In genomic region chr22:40196628-40197027, GRCh38 we compare ENCODE assay signal across 8 cellular contexts. TPM values are rescaled to one million over a fixed set of nuclear protein-coding genes. Genes with fewer than 3 reads are reported as not detected.
A peak's percentile ranks its signal among the peaks of the same experiment; 100 is the strongest.
DNase-seq lines count a peak whose midpoint lies in the region; ATAC-seq, FAIRE-seq and TF ChIP-seq lines count a peak whose summit lies in the region.

No MANE protein-coding gene starts in this region.

- H3K9me3 ChIP-seq in H1 (ENCODE audit: insufficient read depth in 2 of 2, low read depth in 1 of 2, low read length in 1 of 2): no peaks in the 10 kb centered on the region

- H2BK120ac ChIP-seq in H1 (replicated peaks; ENCODE audit: low read depth, low read length): no peak overlapping the region

- CTCF ChIA-PET in H1 (lab: Charles Lee; ENCODE audit: partially characterized antibody): interaction anchor here (0.6 to 1.0 kb wide), 2 partner anchors 14 to 272 kb away, joined by 3 read pairs; no protein-coding TSS in a partner anchor

- H3K36me3 ChIP-seq in H1 (ENCODE audit: control insufficient read depth in 2 of 4, insufficient read depth in 4 of 4, low read length in 3 of 4): no peaks in the 10 kb centered on the region

- H4K5ac ChIP-seq in H1 (ENCODE audit: insufficient read length, low read depth, low read length): no peak overlapping the region

- POLR2A ChIA-PET in H1 (lab: Charles Lee; ENCODE audit: partially characterized antibody): interaction anchor here (0.6 to 11.8 kb wide), 7 partner anchors 11 to 112 kb away, joined by 3 to 224 read pairs (median 3); partner anchors contain the start of gene TNRC6B

- no peak overlapping the region for H4K91ac ChIP-seq in H1 (replicated peaks; ENCODE audit: insufficient read length, low read length)

- H3K27ac ChIP-seq in H1 (ENCODE audit: low read depth, low read length): no peak overlapping the region

- no peak overlapping the region for H3K14ac ChIP-seq in H1 (ENCODE audit: insufficient read length)

- H4K8ac ChIP-seq in H1 (ENCODE audit: extremely low read depth, insufficient read depth, low read length): no peak overlapping the region

- H3K18ac ChIP-seq in H1 (ENCODE audit: extremely low read depth, low read length): no peak overlapping the region

- H3K9ac ChIP-seq in H1 (replicated peaks in 1 of 4; ENCODE audit: extremely low read depth in 1 of 4, low read depth in 3 of 4, low read length in 3 of 4): no peak overlapping the region

- peaks cover 26 to 53% (median 31%) of the 10 kb centered on the region in 4 experiments for H3K4me1 ChIP-seq in H1 (replicated peaks in 1 of 4; ENCODE audit: control insufficient read depth in 3 of 4, insufficient read depth in 4 of 4, low read length in 3 of 4)

- H3K56ac ChIP-seq in H1 (replicated peaks; ENCODE audit: insufficient read length, low read depth, low read length): no peak overlapping the region

- no peaks in the 10 kb centered on the region for H3K27me3 ChIP-seq in H1 (replicated peaks in 1 of 4; ENCODE audit: control insufficient read depth in 3 of 4, extremely low read depth in 1 of 4, insufficient read depth in 3 of 4, low read length in 3 of 4)

- H2BK5ac ChIP-seq in H1 (ENCODE audit: low read depth, low read length): 0 out of 2 replicates have a peak overlapping the region, but pooled peaks have one; percentile 1

- TF ChIP-seq RAD21 in H1 (IDR thresholded peaks at IDR 0.05 in 1 of 2, conservative IDR thresholded peaks at IDR 0.05 in 1 of 2; ENCODE audit: low read depth in 2 of 2, low read length in 2 of 2): no peak

- H2AFZ ChIP-seq in H1 (ENCODE audit: low read length): no peak overlapping the region

- TF ChIP-seq EP300 in H1 (IDR thresholded peaks at IDR 0.05; ENCODE audit: borderline replicate concordance in 1 of 2, low read depth in 2 of 2, low read length in 2 of 2): no peak

- H3K4me3 ChIP-seq in H1 (ENCODE audit: extremely low read depth in 1 of 4, insufficient read depth in 2 of 4, low read depth in 3 of 4, low read length in 4 of 4): no peak overlapping the region

- no peak overlapping the region for H3K23ac ChIP-seq in H1 (ENCODE audit: insufficient read length)

- no peak overlapping the region; the same call in 1 of the 2 replicates for H2BK20ac ChIP-seq in H1 (ENCODE audit: low read length)

- no peak overlapping the region for H2BK15ac ChIP-seq in H1 (ENCODE audit: low read length)

- ATAC-seq in GM18502 (IDR thresholded peaks at IDR 0.05; ENCODE audit: poor library complexity, unreplicated experiment): no peak

- 0 out of 2 replicates have a peak overlapping the region, but pooled peaks have one; percentile 25 for H2AK5ac ChIP-seq in H1 (ENCODE audit: low read depth, low read length)

- peaks cover 11% of the 10 kb centered on the region; the same call in 1 of the 2 replicates for H3K79me1 ChIP-seq in H1 (ENCODE audit: low read depth, low read length)

- no peak for TF ChIP-seq CTCF in H1 (IDR thresholded peaks at IDR 0.05; ENCODE audit: control extremely low read depth in 1 of 3, insufficient read depth in 1 of 3, low read depth in 1 of 3, low read length in 3 of 3)

- WGBS in H1 (ENCODE audit: extremely low coverage in 1 of 2, insufficient coverage in 1 of 2, insufficient read length in 1 of 2, insufficient replicate concordance in 2 of 2, low coverage in 1 of 2, low lambda C conversion rate in 2 of 2, missing lambda C conversion rate in 1 of 2), 2 experiments: 76% methylated on average over 3 of the region's 3 CpGs; no CpG with 5 or more reads in 1 of the 2 experiments

- TF ChIP-seq POLR2A in H1 (IDR thresholded peaks at IDR 0.05; ENCODE audit: control extremely low read depth in 1 of 2, low read depth in 2 of 2, low read length in 2 of 2): no peak

- peak; percentile 84 for DNase-seq in GM04503 (ENCODE audit: low read depth)
- peak; percentile 41 for DNase-seq in SK-N-DZ (ENCODE audit: low spot score)
- DNase-seq in H1 (ENCODE audit: low read depth in 1 of 2, low spot score in 2 of 2): no peak
- DNase-seq in renal cortical epithelial cell (ENCODE audit: low read depth): peak; percentile 91
- no peak for DNase-seq in RPMI8226
- DNase-seq in DMS79 treated with DMSO at 0.1 percent for 48 hours (lab: John Stamatoyannopoulos, UW): no peak
- no peak for DNase-seq in SHP77 (lab: John Stamatoyannopoulos, UW)

- peak overlapping the region in 1 of 2 experiments; percentile 20; a peak in 1 of 4 replicates for H3K4me2 ChIP-seq in H1 (ENCODE audit: insufficient read depth in 1 of 2, low read depth in 2 of 2, low read length in 2 of 2)

- no peak overlapping the region for H3K4ac ChIP-seq in H1 (replicated peaks; ENCODE audit: insufficient read length, low read depth, low read length)

- no peak for FAIRE-seq in H1 (lab: Jason Lieb, UNC)

- peaks cover 18 to 26% of the 10 kb centered on the region in 2 experiments for H4K20me1 ChIP-seq in H1 (replicated peaks in 1 of 2; ENCODE audit: control insufficient read depth in 1 of 2, insufficient read depth in 2 of 2, low read length in 2 of 2)

- H3K23me2 ChIP-seq in H1 (ENCODE audit: low read depth, low read length): peaks cover 2% of the 10 kb centered on the region; the same call in 1 of the 2 replicates

- H2BK12ac ChIP-seq in H1 (ENCODE audit: low read depth, low read length): no peak overlapping the region

- peaks cover 35 to 90% of the 10 kb centered on the region in 2 experiments for H3K79me2 ChIP-seq in H1 (ENCODE audit: control insufficient read depth in 1 of 2, insufficient read depth in 2 of 2, low read length in 2 of 2)

TF ChIP-seq in H1, 55 proteins besides CTCF, POLR2A, EP300 and RAD21:
- TF ChIP-seq ATF3 (IDR thresholded peaks at IDR 0.05; ENCODE audit: insufficient read depth, low read depth, low read length): no peak

RNA-seq across cellular contexts. Expression of gene TNRC6B, which starts 18.9 kb away (rescaled TPM):
- polyA plus RNA-seq in SK-N-DZ (2014; cell fraction: cytosol; rRNA removed): 3.6 and 6.3 TPM in 2 replicates
- 4.0 and 5.9 TPM in 2 replicates for polyA plus RNA-seq in SK-N-DZ (2014; cell fraction: nucleus; rRNA removed)
- total RNA-seq in H1 (2021; fragmentation: NEBNext Ultra II Directional; extraction: Animal tissue kit (Norgen Biotek cat#: 25700)): 45.5 and 48.9 TPM in 2 replicates
- polyA plus RNA-seq in H1 (2011; rRNA removed): 12.5 and 13.2 TPM in 2 replicates
- polyA plus RNA-seq in H1 (2011; cell fraction: cytosol; rRNA removed): 12.7 TPM
- polyA plus RNA-seq in H1 (2011; cell fraction: nucleus; rRNA removed): 28.6 TPM
- 12.5 to 15.8 TPM (median 12.7 TPM) in 4 replicates for polyA plus RNA-seq in H1 (2012, experiment 1 of 2)
- 7.8 TPM for polyA plus RNA-seq in H1 (2012, experiment 2 of 2)
- 8.5 TPM for polyA plus RNA-seq in H1 (2013, experiment 1 of 2)
- polyA plus RNA-seq in H1 (2013, experiment 2 of 2): 7.6 TPM
- polyA minus RNA-seq in H1 (2011; rRNA and poly(A)+ RNA removed): 64.5 and 70.8 TPM in 2 replicates
- 34.3 TPM for polyA minus RNA-seq in H1 (2011; cell fraction: cytosol; rRNA and poly(A)+ RNA removed)
- polyA minus RNA-seq in H1 (2011; cell fraction: nucleus; rRNA and poly(A)+ RNA removed): 75.0 TPM
- 6.4 and 52.5 TPM in 2 replicates for total RNA-seq in renal cortical epithelial cell

Comparison
In these comparisons a context has a peak if more than half of its experiments do, and no peak if none do; other contexts are left out.
1. DNase-seq: peak in GM04503 (single experiment), SK-N-DZ (single experiment) and renal cortical epithelial cell (single experiment); none in H1 (0 of 2), RPMI8226 (single experiment), DMS79 treated with DMSO at 0.1 percent for 48 hours (single experiment) and SHP77 (0 of 2).